In the genomic region with DNA sequence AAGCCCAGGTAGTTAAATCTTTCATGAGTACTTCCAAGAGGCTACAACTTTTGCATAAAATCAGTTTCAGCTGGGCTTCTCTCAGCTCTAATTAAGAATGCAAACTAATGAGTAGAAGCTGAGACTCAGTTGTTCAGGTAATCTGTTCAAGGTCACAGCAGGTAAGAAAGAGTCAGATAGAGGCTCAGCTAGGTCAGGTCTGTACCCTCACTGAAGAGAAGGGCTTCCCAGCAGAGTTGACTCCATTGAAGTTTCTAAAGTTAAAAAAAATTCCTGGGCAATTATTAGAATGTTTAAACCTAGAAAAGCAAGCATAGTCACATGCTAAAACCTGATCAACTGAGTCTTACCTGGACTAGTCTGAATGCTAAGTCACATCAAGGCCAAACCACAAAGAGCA, we compare ENCODE assay signal across 23 cellular contexts. TPM values are rescaled to one million over a fixed set of nuclear protein-coding genes. Genes with fewer than 3 reads are reported as not detected.
DNase-seq lines count a peak whose midpoint lies in the region; ATAC-seq, FAIRE-seq and TF ChIP-seq lines count a peak whose summit lies in the region.
"Had no signal": no experiment of that assay in that cellular context is flagged by ENCODE, and none has a peak within 500 bp of the region (broad histone marks: within the 10 kb centered on the region; RNA-seq: fewer than 3 reads in every experiment).

No MANE protein-coding gene starts in this region.

- DNase-seq in D721Med (ENCODE audit: insufficient read length, low spot score) (no peak), T-helper 17 cell (no peak), Kasumi-1 (lab: John Stamatoyannopoulos, UW) (no peak), RKO (ENCODE audit: low spot score) (no peak)
- DNase-seq: 8988T; ACHN; BE2C; C1 segment of cervical spinal cord; CD4-positive, alpha-beta memory T cell; CD4-positive, CD25-positive, alpha-beta regulatory T cell; CD8-positive, alpha-beta memory T cell; COR-L47; DMS 273 treated with DMSO at 0.1 percent for 48 hours; DMS153; DMS53; DMS79; DND-41; EL; GDM1 had no signal

- H3K9me3 ChIP-seq in T-helper 17 cell (ENCODE audit: control insufficient read depth, low read length, poor library complexity, severe bottlenecking), result no peaks in the 10 kb centered on the region
- H3K9me3 ChIP-seq: BE2C had no signal

- H3K36me3 Mint-ChIP-seq in T-helper 17 cell (ENCODE audit: low read depth), result peaks cover 3% of the 10 kb centered on the region

- peak; percentile 25 for FAIRE-seq in D721Med (lab: Jason Lieb, UNC)
- FAIRE-seq: A204.1, GM12891 had no signal

- ATAC-seq in T-helper 17 cell (no peak), HG03196 (IDR thresholded peaks at IDR 0.05; ENCODE audit: unreplicated experiment) (no peak)

- H3K4me3 Mint-ChIP-seq in T-helper 17 cell, result no peak overlapping the region
- H3K4me3 Mint-ChIP-seq: CD4-positive, alpha-beta memory T cell had no signal

- H3K27me3 Mint-ChIP-seq in T-helper 17 cell, result peaks cover 16% of the 10 kb centered on the region
- H3K27me3 Mint-ChIP-seq: CD4-positive, alpha-beta memory T cell had no signal

- peaks cover 18% of the 10 kb centered on the region for H3K4me1 Mint-ChIP-seq in T-helper 17 cell

- peak overlapping the region; percentile 2 for H3K27ac Mint-ChIP-seq in T-helper 17 cell
- H3K27ac Mint-ChIP-seq: CD14-positive monocyte; CD4-positive, CD25-positive, alpha-beta regulatory T cell; CD8-positive, alpha-beta memory T cell had no signal

- TF ChIP-seq CTCF in D721Med (IDR thresholded peaks at IDR 0.05; ENCODE audit: insufficient read depth, missing control alignments), result no peak

RNA-seq across cellular contexts. Expression of gene ESD, which starts 42.1 kb away (rescaled TPM):
- 10 to 100 TPM; 29.8 to 31.3 TPM for total RNA-seq in T-helper 17 cell
